In the genomic region with DNA sequence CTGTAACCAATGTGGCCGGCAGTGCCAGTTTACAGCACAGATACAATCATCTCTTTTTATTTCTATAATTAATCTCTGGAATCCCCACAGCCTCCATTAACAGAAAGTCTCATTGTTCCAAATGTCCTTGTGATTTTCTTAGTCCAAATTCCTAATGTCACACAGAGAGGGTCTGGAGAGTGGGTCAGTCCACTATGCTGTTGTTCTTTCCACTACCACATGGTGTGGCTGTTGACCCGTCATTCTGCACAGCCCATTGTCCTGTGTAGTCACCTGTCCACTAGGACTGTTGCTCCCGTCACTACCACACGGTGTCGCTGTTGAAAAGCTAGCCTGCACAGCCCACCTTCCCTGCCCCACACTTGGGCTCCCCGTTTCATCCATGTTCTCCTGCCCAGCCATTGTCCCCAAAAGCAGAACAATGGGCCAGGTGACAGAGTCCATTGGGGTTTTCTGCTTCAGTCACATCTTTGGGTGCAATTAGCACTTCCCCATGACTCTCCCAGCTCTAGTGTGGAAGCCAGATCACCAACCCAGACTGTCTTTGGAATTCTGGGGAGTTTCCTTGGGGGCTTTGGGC, we compare ENCODE assay signal across 8 cellular contexts. TPM values are rescaled to one million over a fixed set of nuclear protein-coding genes. Genes with fewer than 3 reads are reported as not detected.
DNase-seq lines count a peak whose midpoint lies in the region; ATAC-seq and TF ChIP-seq lines count a peak whose summit lies in the region.

No MANE protein-coding gene starts in this region.

- CTCF ChIA-PET in RWPE1 (lab: Yijun Ruan, JAX): interaction anchor here (0.6 to 5.2 kb wide), 13 partner anchors 9 to 762 kb away, joined by 3 to 73 read pairs (median 4); no protein-coding TSS in a partner anchor

- no peak overlapping the region for H3K27ac ChIP-seq in RWPE1

- DNase-seq in stimulated activated CD4-positive, alpha-beta T cell treated with anti-CD3 and anti-CD28 coated beads, Interleukin-15, amount 100 ng/mL, for 24 hours: peak; percentile 40
- DNase-seq in stimulated activated CD4-positive, alpha-beta T cell treated with anti-CD3 and anti-CD28 coated beads, Interleukin-12 subunit alpha, Interleukin-12 subunit beta, amount 100 ng/mL, for 4 hours: no peak
- DNase-seq in RWPE1 (ENCODE audit: low spot score) (peak; percentile 63), head of caudate nucleus (peak in 40 of 42 donors; percentile 20 to 88 (median 60)), SK-N-DZ (ENCODE audit: low spot score) (no peak)
- peak; percentile 66 for DNase-seq in stimulated activated CD8-positive, alpha-beta memory T cell treated with anti-CD3 and anti-CD28 coated beads, Interleukin-4, amount 100 ng/mL, for 48 hours
- DNase-seq in stimulated activated naive CD4-positive, alpha-beta T cell treated with Interleukin-2 at 50 U/mL for 16 hours (lab: John Stamatoyannopoulos, UW): no peak

- TF ChIP-seq CTCF in RWPE1 (conservative IDR thresholded peaks at IDR 0.05; ENCODE audit: low read depth): no peak; the same call in 1 of the 2 replicates

- POLR2A ChIA-PET in RWPE1 (lab: Yijun Ruan, JAX; ENCODE audit: low non-redundant PET): no interaction called here

- intact Hi-C loops in head of caudate nucleus (cut with DNase I): no loop called here

- ATAC-seq in HG03565 (IDR thresholded peaks at IDR 0.05; ENCODE audit: unreplicated experiment): no peak

RNA-seq across cellular contexts. Expression of gene LBP, which starts 8.6 kb away (rescaled TPM):
- polyA plus RNA-seq in SK-N-DZ (2014; cell fraction: cytosol; rRNA removed): not detected in 2 replicates
- polyA plus RNA-seq in SK-N-DZ (2014; cell fraction: nucleus; rRNA removed): not detected in 2 replicates

RNA-seq across cellular contexts. Expression of gene BPI, which starts 33.7 kb away (rescaled TPM):
- not detected in 2 replicates for polyA plus RNA-seq in SK-N-DZ (2014; cell fraction: cytosol; rRNA removed)
- not detected in 2 replicates for polyA plus RNA-seq in SK-N-DZ (2014; cell fraction: nucleus; rRNA removed)

Comparison
In these comparisons a context has a peak if more than half of its experiments do, and no peak if none do; other contexts are left out.
1. DNase-seq: peak in stimulated activated CD4-positive, alpha-beta T cell treated with anti-CD3 and anti-CD28 coated beads, Interleukin-15, amount 100 ng/mL, for 24 hours (single experiment), RWPE1 (single experiment), head of caudate nucleus (40 of 42) and stimulated activated CD8-positive, alpha-beta memory T cell treated with anti-CD3 and anti-CD28 coated beads, Interleukin-4, amount 100 ng/mL, for 48 hours (single experiment); none in stimulated activated CD4-positive, alpha-beta T cell treated with anti-CD3 and anti-CD28 coated beads, Interleukin-12 subunit alpha, Interleukin-12 subunit beta, amount 100 ng/mL, for 4 hours (single experiment), SK-N-DZ (single experiment) and stimulated activated naive CD4-positive, alpha-beta T cell treated with Interleukin-2 at 50 U/mL for 16 hours (single experiment).